1 cellular context compared by ENCODE assay signal in genomic region chr19:1854542-1855039, GRCh38.
TF ChIP-seq lines count a peak whose summit lies in the region.

No MANE protein-coding gene starts in this region.

TF ChIP-seq in K562, 482 proteins besides CTCF, POLR2A, EP300 and RAD21 (continued from another document and continues in another):
- TF ChIP-seq ZNF444 (CRISPR knock-in tag; IDR thresholded peaks at IDR 0.05), result no peak
- TF ChIP-seq NR4A1 (CRISPR knock-in tag; IDR thresholded peaks at IDR 0.05), result no peak
- no peak for TF ChIP-seq NR4A1 (tag; IDR thresholded peaks at IDR 0.05)
- no peak for TF ChIP-seq RAD51 (IDR thresholded peaks at IDR 0.05; ENCODE audit: borderline replicate concordance, low read depth)
- no peak for TF ChIP-seq ZNF197 (CRISPR knock-in tag; IDR thresholded peaks at IDR 0.05; ENCODE audit: low read depth)
- TF ChIP-seq NONO (IDR thresholded peaks at IDR 0.05; ENCODE audit: low read depth in 2 of 2, low read length in 1 of 2), result no peak
- TF ChIP-seq ESRRB (CRISPR knock-in tag; IDR thresholded peaks at IDR 0.05; ENCODE audit: borderline replicate concordance), result no peak
- 0 out of 2 replicates have a peak, but pooled peaks have one; percentile 9 for TF ChIP-seq NCOR1 (IDR thresholded peaks at IDR 0.05)
- no peak for TF ChIP-seq FOXJ3 (CRISPR knock-in tag; IDR thresholded peaks at IDR 0.05)
- TF ChIP-seq PTTG1 (tag; IDR thresholded peaks at IDR 0.05; ENCODE audit: low read depth), result no peak
- no peak for TF ChIP-seq NEUROD1 (IDR thresholded peaks at IDR 0.05; ENCODE audit: borderline replicate concordance, low read depth, low read length, partially characterized antibody)
- no peak for TF ChIP-seq NFE2L1 (tag; IDR thresholded peaks at IDR 0.05; ENCODE audit: borderline replicate concordance, low read depth)
- TF ChIP-seq ZNF699 (CRISPR knock-in tag; IDR thresholded peaks at IDR 0.05; ENCODE audit: insufficient replicate concordance), result no peak
- 0 out of 2 replicates have a peak, but pooled peaks have one; percentile 19 for TF ChIP-seq NR1H2 (CRISPR knock-in tag; IDR thresholded peaks at IDR 0.05)
- peak; percentile 30; the same call in 1 of the 2 replicates for TF ChIP-seq MBD2 (IDR thresholded peaks at IDR 0.05; ENCODE audit: borderline replicate concordance, low read depth)
- peak; percentile 44; the same call in 1 of the 2 replicates for TF ChIP-seq CTBP1 (IDR thresholded peaks at IDR 0.05; ENCODE audit: borderline replicate concordance)
- no peak for TF ChIP-seq RFX7 (CRISPR knock-in tag; IDR thresholded peaks at IDR 0.05)
- TF ChIP-seq THRA (IDR thresholded peaks at IDR 0.05), result no peak
- no peak for TF ChIP-seq CUX1 (CRISPR knock-in tag; IDR thresholded peaks at IDR 0.05)
- TF ChIP-seq SMARCB1 (IDR thresholded peaks at IDR 0.05; ENCODE audit: insufficient read length, low read depth), result no peak
- no peak for TF ChIP-seq ZNF696 (CRISPR knock-in tag; conservative IDR thresholded peaks at IDR 0.05)
- peak in 1 of 2 experiments; percentile 70; a peak in 2 of 4 replicates for TF ChIP-seq RCOR1 (IDR thresholded peaks at IDR 0.05; ENCODE audit: borderline replicate concordance in 1 of 2, low read depth in 2 of 2, low read length in 2 of 2)
- no peak for TF ChIP-seq DEAF1 (CRISPR knock-in tag; IDR thresholded peaks at IDR 0.05)
- 0 out of 2 replicates have a peak, but pooled peaks have one; percentile 15 for TF ChIP-seq CREB3L1 (IDR thresholded peaks at IDR 0.05; ENCODE audit: borderline replicate concordance, low read depth)
- TF ChIP-seq ELF2 (CRISPR knock-in tag; IDR thresholded peaks at IDR 0.05), result no peak
- no peak for TF ChIP-seq BRF1 (IDR thresholded peaks at IDR 0.05; ENCODE audit: borderline replicate concordance, extremely low read depth, insufficient read length)
- no peak for TF ChIP-seq E2F4 (CRISPR knock-in tag; IDR thresholded peaks at IDR 0.05; ENCODE audit: low read depth)
- TF ChIP-seq SRSF7 (optimal IDR thresholded peaks at IDR 0.05; ENCODE audit: low read depth, low read length), result no peak
- no peak for TF ChIP-seq ARID1B (IDR thresholded peaks at IDR 0.05)
- no peak for TF ChIP-seq MYBL2 (IDR thresholded peaks at IDR 0.05; ENCODE audit: low read depth)
- no peak for TF ChIP-seq MYBL2 (CRISPR knock-in tag; IDR thresholded peaks at IDR 0.05; ENCODE audit: borderline replicate concordance)
- no peak for TF ChIP-seq L3MBTL2 (IDR thresholded peaks at IDR 0.05)
- TF ChIP-seq ZFP91 (CRISPR knock-in tag; IDR thresholded peaks at IDR 0.05), result no peak
- no peak for TF ChIP-seq ARID4B (CRISPR knock-in tag; IDR thresholded peaks at IDR 0.05)
- TF ChIP-seq HDAC1 (IDR thresholded peaks at IDR 0.05), result no peak; a peak in 1 of 4 replicates
- no peak for TF ChIP-seq POLR2AphosphoS5 (IDR thresholded peaks at IDR 0.05; ENCODE audit: control insufficient read depth, insufficient read depth, low read depth, low read length)
- no peak for TF ChIP-seq MTF1 (CRISPR knock-in tag; IDR thresholded peaks at IDR 0.05; ENCODE audit: borderline replicate concordance)
- TF ChIP-seq ZNF41 (CRISPR knock-in tag; conservative IDR thresholded peaks at IDR 0.05), result no peak
- no peak for TF ChIP-seq HBP1 (CRISPR knock-in tag; IDR thresholded peaks at IDR 0.05)
- TF ChIP-seq SRSF3 (IDR thresholded peaks at IDR 0.05; ENCODE audit: insufficient read depth, low read length), result no peak
- no peak for TF ChIP-seq JUNB (CRISPR knock-in tag; conservative IDR thresholded peaks at IDR 0.05)
- TF ChIP-seq PHF21A (IDR thresholded peaks at IDR 0.05; ENCODE audit: borderline replicate concordance, low read depth), result no peak
- no peak for TF ChIP-seq ZNF79 (CRISPR knock-in tag; IDR thresholded peaks at IDR 0.05; ENCODE audit: low read depth)
- TF ChIP-seq MAX (CRISPR knock-in tag; IDR thresholded peaks at IDR 0.05), result no peak; the same call in 1 of the 2 replicates
- peak; percentile 39; the same call in 1 of the 2 replicates for TF ChIP-seq ETV5 (CRISPR knock-in tag; IDR thresholded peaks at IDR 0.05; ENCODE audit: low read depth)
